12 cellular contexts compared by ENCODE assay signal in genomic region chr7:44059219-44060090, GRCh38. TPM values are rescaled to one million over a fixed set of nuclear protein-coding genes. Genes with fewer than 3 reads are reported as not detected.
A peak's percentile ranks its signal among the peaks of the same experiment; 100 is the strongest.
DNase-seq lines count a peak whose midpoint lies in the region; ATAC-seq and TF ChIP-seq lines count a peak whose summit lies in the region.
"Had no signal": no experiment of that assay in that cellular context is flagged by ENCODE, and none has a peak within 500 bp of the region (broad histone marks: within the 10 kb centered on the region; RNA-seq: fewer than 3 reads in every experiment).

No MANE protein-coding gene starts in this region.

- H4K5ac ChIP-seq in mesendoderm (ENCODE audit: low read length) = no peak overlapping the region

- ATAC-seq in GM18519 (IDR thresholded peaks at IDR 0.05; ENCODE audit: low FRiP score, unreplicated experiment) (peak; percentile 62), HG02588 (IDR thresholded peaks at IDR 0.05; ENCODE audit: unreplicated experiment) (peak; percentile 62), gastroesophageal sphincter (no peak)
- ATAC-seq in activated T-cell treated with anti-CD3 and anti-CD28 coated beads, Interleukin-2, amount 50 U/mL, for 4 hours = peak; percentile 57 to 68

- no peaks in the 10 kb centered on the region for H3K9me3 Mint-ChIP-seq in activated T-cell treated with anti-CD3 and anti-CD28 coated beads, Interleukin-2, amount 50 U/mL, for 4 hours
- H3K9me3 Mint-ChIP-seq: activated T-helper 1 cell treated with anti-CD3 and anti-CD28 coated beads, Interleukin-12 subunit alpha, Interleukin-12 subunit beta, Interleukin-2, Interleukin-4 antibody, amounts not matched to agents 30 ng/mL and 10 ng/mL and 1 ng/mL, durations not matched to agents 14 hours and 24 hours and 36 hours had no signal

- TF ChIP-seq CTCF in ovary (IDR thresholded peaks at IDR 0.05) = no peak
- no peak for TF ChIP-seq CTCF in gastroesophageal sphincter (IDR thresholded peaks at IDR 0.05)

- H2AK5ac ChIP-seq in mesendoderm (ENCODE audit: low read length) = no peak overlapping the region

- H2BK15ac ChIP-seq in mesendoderm (replicated peaks; ENCODE audit: low read depth) = no peak overlapping the region

- H3K4me1 Mint-ChIP-seq in activated T-cell treated with anti-CD3 and anti-CD28 coated beads, Interleukin-2, amount 50 U/mL, for 4 hours (ENCODE audit: low read depth) = peaks cover 15% of the 10 kb centered on the region

- intact Hi-C loops in ovary (cut with DNase I) = loop anchor here in 1 of 4 donors (10.0 kb wide), 1 partner anchor 135 kb away; no protein-coding TSS in a partner anchor

- no peak overlapping the region for H3K4me3 ChIP-seq in ovary
- no peak overlapping the region for H3K4me3 ChIP-seq in mesendoderm (ENCODE audit: low read length)
- no peak overlapping the region for H3K4me3 ChIP-seq in gastroesophageal sphincter
- H3K4me3 ChIP-seq: dorsolateral prefrontal cortex, SK-N-MC had no signal

- H3K9me3 ChIP-seq in ovary (no peaks in the 10 kb centered on the region), gastroesophageal sphincter (no peaks in the 10 kb centered on the region)

- no peak overlapping the region for H3K18ac ChIP-seq in mesendoderm (ENCODE audit: low read length)

- H3K23ac ChIP-seq in mesendoderm (ENCODE audit: low read length) = no peak overlapping the region

- H3K56ac ChIP-seq in mesendoderm (ENCODE audit: low read length) = no peak overlapping the region

- H3K36me3 ChIP-seq in ovary = no peaks in the 10 kb centered on the region
- H3K36me3 ChIP-seq in mesendoderm (ENCODE audit: control insufficient read depth, insufficient read depth, low read length) = peaks cover 7% of the 10 kb centered on the region
- H3K36me3 ChIP-seq in gastroesophageal sphincter = peaks cover 0 to 81% of the 10 kb centered on the region in 2 donors

- WGBS in ovary, 3 donors = 87 to 94% (median 87%) methylated on average over 14 of the region's 14 CpGs
- no CpG with 5 or more reads among the region's 14 CpGs for WGBS in mesendoderm (ENCODE audit: extremely low coverage, insufficient coverage, low lambda C conversion rate)
- WGBS in gastroesophageal sphincter (ENCODE audit: low coverage in 1 of 2), 2 donors = no CpG with 5 or more reads among the region's 14 CpGs

- no peak overlapping the region for H3K4ac ChIP-seq in mesendoderm (ENCODE audit: low read depth, low read length)

- TF ChIP-seq EP300 in ovary (IDR thresholded peaks at IDR 0.05) = no peak
- no peak for TF ChIP-seq EP300 in gastroesophageal sphincter (IDR thresholded peaks at IDR 0.05)

- TF ChIP-seq POLR2A in ovary (IDR thresholded peaks at IDR 0.05) (no peak), gastroesophageal sphincter (IDR thresholded peaks at IDR 0.05) (no peak)

- no peak overlapping the region for H3K9ac ChIP-seq in mesendoderm (ENCODE audit: low read length)

- no peak overlapping the region for H2BK120ac ChIP-seq in mesendoderm (ENCODE audit: low read depth, low read length)

- H3K4me3 Mint-ChIP-seq in activated T-cell treated with anti-CD3 and anti-CD28 coated beads, Interleukin-2, amount 50 U/mL, for 4 hours = no peak overlapping the region
- H3K4me3 Mint-ChIP-seq: activated T-helper 1 cell treated with anti-CD3 and anti-CD28 coated beads, Interleukin-12 subunit alpha, Interleukin-12 subunit beta, Interleukin-2, Interleukin-4 antibody, amounts not matched to agents 30 ng/mL and 10 ng/mL and 1 ng/mL, durations not matched to agents 14 hours and 24 hours and 36 hours had no signal

- H3K27ac ChIP-seq in ovary = no peak overlapping the region
- no peak overlapping the region for H3K27ac ChIP-seq in mesendoderm (ENCODE audit: low read depth, low read length)
- H3K27ac ChIP-seq in gastroesophageal sphincter = no peak overlapping the region
- H3K27ac ChIP-seq: SK-N-MC had no signal

- no peak overlapping the region for H2BK5ac ChIP-seq in mesendoderm (ENCODE audit: low read length)

- H3K36me3 Mint-ChIP-seq in activated T-cell treated with anti-CD3 and anti-CD28 coated beads, Interleukin-2, amount 50 U/mL, for 4 hours (ENCODE audit: insufficient read depth) = peaks cover 38% of the 10 kb centered on the region

- H3K4me1 ChIP-seq in ovary (ENCODE audit: insufficient read depth) (peaks cover 3% of the 10 kb centered on the region), mesendoderm (ENCODE audit: control insufficient read depth, low read depth, low read length) (no peaks in the 10 kb centered on the region), gastroesophageal sphincter (peaks cover 0 to 22% (median 2%) of the 10 kb centered on the region in 3 donors)

- H3K27me3 ChIP-seq in ovary (no peaks in the 10 kb centered on the region), mesendoderm (ENCODE audit: insufficient read depth, low read length, poor library complexity) (no peaks in the 10 kb centered on the region), gastroesophageal sphincter (no peaks in the 10 kb centered on the region)
- H3K27me3 ChIP-seq: dorsolateral prefrontal cortex had no signal

- no peak overlapping the region for H3K4me2 ChIP-seq in mesendoderm (ENCODE audit: low read length)

- no peak overlapping the region for H4K8ac ChIP-seq in mesendoderm (ENCODE audit: low read depth, low read length)

- DNase-seq in activated T-cell treated with anti-CD3 and anti-CD28 coated beads, Interleukin-2, amount 50 U/mL, for 4 hours = no peak
- DNase-seq in ovary = peak in 3 of 5 donors; percentile 8 to 41 (median 36)
- DNase-seq in mesendoderm = no peak
- DNase-seq in OCI-M1 (lab: John Stamatoyannopoulos, UW) = no peak
- DNase-seq in NCI-H1048 (lab: John Stamatoyannopoulos, UW) = no peak
- DNase-seq: NCI-H2227 treated with DMSO at 0.1 percent for 48 hours had no signal

- no peaks in the 10 kb centered on the region for H3K27me3 Mint-ChIP-seq in activated T-cell treated with anti-CD3 and anti-CD28 coated beads, Interleukin-2, amount 50 U/mL, for 4 hours (ENCODE audit: low read depth)

- no peaks in the 10 kb centered on the region for H3K79me1 ChIP-seq in mesendoderm (ENCODE audit: low read length)

- H3K79me2 ChIP-seq in mesendoderm (ENCODE audit: control insufficient read depth, insufficient read depth, low read length) = no peaks in the 10 kb centered on the region

RNA-seq across cellular contexts. Expression of gene PGAM2, which starts 5.9 kb away (rescaled TPM):
- under 1 TPM in 1 of 3 donors, not detected in 2; 0.24 TPM for total RNA-seq in activated T-cell treated with anti-CD3 and anti-CD28 coated beads, Interleukin-2, amount 50 U/mL, for 4 hours
- total RNA-seq in ovary (1 to 10 TPM in 4 of 7 donors, under 1 TPM in 1, not detected in 2; 0.72 to 3.2 (median 1.9) TPM), gastroesophageal sphincter (1 to 10 TPM in 2 of 4 donors, not detected in 2; 3.2 to 3.9 TPM)
- 1 to 10 TPM in 1 of 2 donors, under 1 TPM in 1; 0.40 to 1.7 TPM for polyA plus RNA-seq in ovary
- 1.1 TPM for polyA plus RNA-seq in mesendoderm (2013, experiment 1 of 2)
- 0.95 TPM for polyA plus RNA-seq in mesendoderm (2013, experiment 2 of 2)

RNA-seq across cellular contexts. Expression of gene DBNL, which starts 15.0 kb away (rescaled TPM):
- total RNA-seq in activated T-cell treated with anti-CD3 and anti-CD28 coated beads, Interleukin-2, amount 50 U/mL, for 4 hours = 100 to 1,000 TPM; 147 to 167 (median 165) TPM
- total RNA-seq in ovary (10 to 100 TPM; 56.3 to 91.1 (median 70.2) TPM), gastroesophageal sphincter (100 to 1,000 TPM in 3 of 4 donors, 10 to 100 TPM in 1; 92.2 to 132 (median 124) TPM)
- polyA plus RNA-seq in ovary = 10 to 100 TPM; 22.0 to 57.7 TPM
- 28.8 TPM for polyA plus RNA-seq in mesendoderm (2013, experiment 1 of 2)
- polyA plus RNA-seq in mesendoderm (2013, experiment 2 of 2) = 29.1 TPM

RNA-seq across cellular contexts. Expression of gene POLM, which starts 22.9 kb away (rescaled TPM):
- 10 to 100 TPM; 33.0 to 45.1 (median 37.7) TPM for total RNA-seq in activated T-cell treated with anti-CD3 and anti-CD28 coated beads, Interleukin-2, amount 50 U/mL, for 4 hours
- total RNA-seq in ovary (10 to 100 TPM; 20.9 to 37.3 (median 30.2) TPM), gastroesophageal sphincter (10 to 100 TPM; 28.1 to 55.1 (median 32.4) TPM)
- polyA plus RNA-seq in ovary = 10 to 100 TPM in 1 of 2 donors, 1 to 10 TPM in 1; 5.1 to 24.7 TPM
- polyA plus RNA-seq in mesendoderm (2013, experiment 1 of 2) = 5.5 TPM
- polyA plus RNA-seq in mesendoderm (2013, experiment 2 of 2) = 5.6 TPM

RNA-seq across cellular contexts. Expression of gene AEBP1, which starts 44.7 kb away (rescaled TPM):
- 10 to 100 TPM; 26.7 to 36.3 (median 35.7) TPM for total RNA-seq in activated T-cell treated with anti-CD3 and anti-CD28 coated beads, Interleukin-2, amount 50 U/mL, for 4 hours
- total RNA-seq in ovary (100 to 1,000 TPM; 137 to 563 (median 327) TPM), gastroesophageal sphincter (100 to 1,000 TPM; 101 to 248 (median 171) TPM)
- polyA plus RNA-seq in ovary = 100 to 1,000 TPM; 240 to 283 TPM
- polyA plus RNA-seq in mesendoderm (2013, experiment 1 of 2) = 19.7 TPM
- 20.4 TPM for polyA plus RNA-seq in mesendoderm (2013, experiment 2 of 2)

Comparison
In these comparisons a context has a peak if more than half of its experiments do, and no peak if none do; other contexts are left out.
1. DNase-seq: peak in ovary (3 of 5); none in activated T-cell treated with anti-CD3 and anti-CD28 coated beads, Interleukin-2, amount 50 U/mL, for 4 hours (single experiment), mesendoderm (single experiment), OCI-M1 (single experiment) and NCI-H1048 (single experiment).